Comparison of ENCODE assay signal across 8 cellular contexts in the genomic region with DNA sequence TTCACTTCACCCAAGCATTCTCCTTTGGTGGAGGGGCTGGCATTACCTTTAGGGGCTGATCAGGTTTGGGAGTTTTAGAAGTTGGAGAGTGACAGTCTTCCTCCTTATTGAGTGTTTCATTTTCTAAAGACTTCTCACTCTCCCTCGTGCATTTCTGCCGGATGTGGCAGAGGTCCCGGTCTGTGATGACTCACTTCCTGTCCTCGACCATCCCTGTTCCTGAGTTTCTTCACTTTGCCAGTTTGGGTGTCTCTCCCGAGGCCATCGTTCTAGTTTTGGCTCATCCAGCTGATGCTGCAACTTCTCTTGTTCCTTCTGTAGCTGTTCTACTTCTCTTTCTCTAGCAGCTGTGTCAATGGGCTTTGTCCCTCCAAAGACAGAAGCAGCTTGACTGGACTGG.
DNase-seq lines count a peak whose midpoint lies in the region; ATAC-seq lines count a peak whose summit lies in the region.

No MANE protein-coding gene starts in this region.

- H3K9me3 ChIP-seq in subcutaneous abdominal adipose tissue (ENCODE audit: control insufficient read depth in 5 of 5, low read length in 5 of 5) = no peaks in the 10 kb centered on the region

- H3K27me3 Mint-ChIP-seq in activated T-cell treated with anti-CD3 and anti-CD28 coated beads, Interleukin-2, amount 50 U/mL, for 4 hours (ENCODE audit: low read depth) = no peaks in the 10 kb centered on the region

- peaks cover 46% of the 10 kb centered on the region for H3K36me3 Mint-ChIP-seq in activated T-cell treated with anti-CD3 and anti-CD28 coated beads, Interleukin-2, amount 50 U/mL, for 4 hours (ENCODE audit: insufficient read depth)

- H3K4me1 Mint-ChIP-seq in activated T-cell treated with anti-CD3 and anti-CD28 coated beads, Interleukin-2, amount 50 U/mL, for 4 hours (ENCODE audit: low read depth) = peaks cover 60% of the 10 kb centered on the region

- no peaks in the 10 kb centered on the region for H3K27me3 ChIP-seq in subcutaneous abdominal adipose tissue (ENCODE audit: control insufficient read depth in 5 of 5, insufficient read depth in 4 of 5, low read length in 5 of 5)

- peak overlapping the region; percentile 58 for H3K4me3 Mint-ChIP-seq in activated T-cell treated with anti-CD3 and anti-CD28 coated beads, Interleukin-2, amount 50 U/mL, for 4 hours

- no peak for ATAC-seq in activated T-cell treated with anti-CD3 and anti-CD28 coated beads, Interleukin-2, amount 50 U/mL, for 4 hours

- DNase-seq in activated T-cell treated with anti-CD3 and anti-CD28 coated beads, Interleukin-2, amount 50 U/mL, for 4 hours = no peak
- no peak for DNase-seq in activated T-cell treated with anti-CD3 and anti-CD28 coated beads, Interleukin-2, amount 50 U/mL, for 48 hours
- DNase-seq in UCSD-AML1 (lab: John Stamatoyannopoulos, UW; ENCODE audit: unreplicated experiment) (peak; percentile 66), globus pallidus (ENCODE audit: low spot score) (peak; percentile 26), NCI-H510A treated with DMSO at 0.1 percent for 48 hours (lab: John Stamatoyannopoulos, UW) (no peak), SW480 (ENCODE audit: low spot score) (no peak), NAMALWA (ENCODE audit: low spot score) (no peak)

- H3K4me1 ChIP-seq in subcutaneous abdominal adipose tissue (ENCODE audit: control insufficient read depth in 5 of 5, insufficient read depth in 5 of 5, low read length in 5 of 5) = peaks cover 0 to 19% (median 6%) of the 10 kb centered on the region in 5 donors

- H3K36me3 ChIP-seq in subcutaneous abdominal adipose tissue (ENCODE audit: control insufficient read depth in 5 of 5, insufficient read depth in 5 of 5, low read length in 5 of 5) = peaks cover 0 to 11% (median 4%) of the 10 kb centered on the region in 5 donors

- no peak overlapping the region for H3K4me3 ChIP-seq in subcutaneous abdominal adipose tissue (ENCODE audit: low read depth in 1 of 5, low read length in 5 of 5)

- no peak overlapping the region for H3K9ac ChIP-seq in subcutaneous abdominal adipose tissue (ENCODE audit: low read length in 5 of 5)

- peaks cover 15% of the 10 kb centered on the region for H3K9me3 Mint-ChIP-seq in activated T-cell treated with anti-CD3 and anti-CD28 coated beads, Interleukin-2, amount 50 U/mL, for 4 hours

- peak overlapping the region; percentile 20 for H3K27ac ChIP-seq in subcutaneous abdominal adipose tissue (ENCODE audit: low read depth, low read length)

Comparison
In these comparisons a context has a peak if more than half of its experiments do, and no peak if none do; other contexts are left out.
1. DNase-seq: peak in UCSD-AML1 (single experiment) and globus pallidus (single experiment); none in activated T-cell treated with anti-CD3 and anti-CD28 coated beads, Interleukin-2, amount 50 U/mL, for 4 hours (single experiment), activated T-cell treated with anti-CD3 and anti-CD28 coated beads, Interleukin-2, amount 50 U/mL, for 48 hours (0 of 2), NCI-H510A treated with DMSO at 0.1 percent for 48 hours (single experiment), SW480 (single experiment) and NAMALWA (single experiment).